Comparison of ENCODE assay signal across 8 cellular contexts in the genomic region with DNA sequence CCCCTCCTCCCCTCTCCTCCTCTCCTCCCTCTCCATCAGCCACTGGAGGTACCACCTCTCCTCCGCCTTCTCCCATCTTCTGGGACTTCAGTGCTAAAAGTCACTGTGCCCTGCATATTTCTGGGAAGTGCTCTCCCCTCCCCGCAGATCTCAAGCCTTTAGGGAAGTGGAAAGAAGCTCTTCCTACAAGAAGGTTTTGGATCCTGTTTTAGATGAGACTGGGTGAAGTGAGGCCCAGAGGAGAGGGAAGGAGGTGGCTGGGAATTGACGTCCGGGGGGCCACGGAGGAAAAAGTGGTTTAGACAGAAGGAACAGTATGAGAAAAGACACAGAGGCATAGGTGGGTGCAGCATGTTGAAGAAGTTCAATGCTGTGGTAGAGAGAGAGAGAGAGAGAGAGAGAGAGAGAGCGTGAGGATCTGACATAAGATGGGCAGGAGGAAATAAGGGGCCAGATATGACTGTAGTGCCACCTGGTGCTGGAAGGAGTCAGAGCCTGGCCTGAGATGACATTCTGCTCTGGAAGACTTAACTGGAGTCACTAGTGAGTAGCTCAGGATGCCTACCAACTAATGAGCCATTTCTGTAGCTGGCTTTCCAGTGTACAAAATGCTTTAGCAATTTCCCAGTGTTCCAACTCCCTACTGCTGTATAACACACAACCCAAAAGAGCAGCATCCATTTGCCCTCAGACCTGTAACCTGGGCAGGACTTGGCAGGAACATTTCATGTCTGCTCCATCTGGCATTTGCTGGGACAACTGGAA. TPM values are rescaled to one million over a fixed set of nuclear protein-coding genes. Genes with fewer than 3 reads are reported as not detected.
A peak's percentile ranks its signal among the peaks of the same experiment; 100 is the strongest.
DNase-seq lines count a peak whose midpoint lies in the region; ATAC-seq and TF ChIP-seq lines count a peak whose summit lies in the region.

No MANE protein-coding gene starts in this region.

- no peak overlapping the region for H3K27ac ChIP-seq in SJCRH30

- no peak overlapping the region for H3K4me3 Mint-ChIP-seq in stimulated activated memory B cell treated with anti-CD40 and anti-IgM and Interleukin-4, amounts not matched to agents 10 μg/mL and 1 μg/mL and 100 μg/mL, for 72 hours

- H3K27me3 ChIP-seq in SJCRH30: no peaks in the 10 kb centered on the region

- H3K4me3 ChIP-seq in LNCaP clone FGC (ENCODE audit: low read depth, low read length) (no peak overlapping the region), SJCRH30 (no peak overlapping the region), cardiac fibroblast (replicated peaks in 1 of 2; ENCODE audit: low read depth in 2 of 2, low read length in 2 of 2) (no peak overlapping the region)

- ATAC-seq in stimulated activated memory B cell treated with anti-CD40 and anti-IgM and Interleukin-4, amounts not matched to agents 10 μg/mL and 1 μg/mL and 100 μg/mL, for 72 hours: peak; percentile 88
- ATAC-seq in HG03565 (IDR thresholded peaks at IDR 0.05; ENCODE audit: unreplicated experiment): no peak

- H3K27ac Mint-ChIP-seq in stimulated activated memory B cell treated with anti-CD40 and anti-IgM and Interleukin-4, amounts not matched to agents 10 μg/mL and 1 μg/mL and 100 μg/mL, for 72 hours: no peak overlapping the region

- no peaks in the 10 kb centered on the region for H3K36me3 Mint-ChIP-seq in stimulated activated memory B cell treated with anti-CD40 and anti-IgM and Interleukin-4, amounts not matched to agents 10 μg/mL and 1 μg/mL and 100 μg/mL, for 72 hours

- H3K9me3 Mint-ChIP-seq in stimulated activated memory B cell treated with anti-CD40 and anti-IgM and Interleukin-4, amounts not matched to agents 10 μg/mL and 1 μg/mL and 100 μg/mL, for 72 hours: no peaks in the 10 kb centered on the region

- H3K9me3 ChIP-seq in SJCRH30 (replicated peaks): no peaks in the 10 kb centered on the region

- DNase-seq in AML-193 (lab: John Stamatoyannopoulos, UW) (peak; percentile 75 to 81), LNCaP clone FGC (ENCODE audit: low read depth) (peak; percentile 79), SJCRH30 (peak; percentile 77 to 88), cardiac fibroblast (ENCODE audit: low read depth in 2 of 2) (peak; percentile 84 to 93), kidney glomerular epithelial cell (lab: John Stamatoyannopoulos, UW) (peak; percentile 90)

- peaks cover 21% of the 10 kb centered on the region for H3K4me1 ChIP-seq in SJCRH30

- no peaks in the 10 kb centered on the region for H3K36me3 ChIP-seq in SJCRH30

- TF ChIP-seq CTCF in GM12874 (IDR thresholded peaks at IDR 0.05; ENCODE audit: insufficient read depth, low read depth, low read length) (peak; percentile 77), LNCaP clone FGC (IDR thresholded peaks at IDR 0.05; ENCODE audit: control insufficient read depth, extremely low read depth, insufficient read depth) (peak; percentile 96), cardiac fibroblast (IDR thresholded peaks at IDR 0.05; ENCODE audit: low read depth, low read length) (peak; percentile 74)

- H3K4me1 Mint-ChIP-seq in stimulated activated memory B cell treated with anti-CD40 and anti-IgM and Interleukin-4, amounts not matched to agents 10 μg/mL and 1 μg/mL and 100 μg/mL, for 72 hours: peaks cover 30% of the 10 kb centered on the region

- H3K27me3 Mint-ChIP-seq in stimulated activated memory B cell treated with anti-CD40 and anti-IgM and Interleukin-4, amounts not matched to agents 10 μg/mL and 1 μg/mL and 100 μg/mL, for 72 hours: no peaks in the 10 kb centered on the region

RNA-seq across cellular contexts. Expression of a gene that starts 16.7 kb away (rescaled TPM):
- 7.2 and 9.4 TPM in 2 replicates for total RNA-seq in SJCRH30 (2014; rRNA removed; shearing (Covaris generic))

RNA-seq across cellular contexts. Expression of a gene that starts 24.8 kb away (rescaled TPM):
- 87.9 and 95.1 TPM in 2 replicates for total RNA-seq in SJCRH30 (2014; rRNA removed; shearing (Covaris generic))
